19 cellular contexts compared by ENCODE assay signal in genomic region chr11:27150098-27150497, GRCh38.
DNase-seq lines count a peak whose midpoint lies in the region; ATAC-seq and TF ChIP-seq lines count a peak whose summit lies in the region.
"Had no signal": no experiment of that assay in that cellular context is flagged by ENCODE, and none has a peak within 500 bp of the region (broad histone marks: within the 10 kb centered on the region; RNA-seq: fewer than 3 reads in every experiment).

No MANE protein-coding gene starts in this region.

- no peaks in the 10 kb centered on the region for H3K9me3 Mint-ChIP-seq in endodermal cell
- H3K9me3 Mint-ChIP-seq in stimulated activated effector memory CD8-positive, alpha-beta T cell treated with anti-CD3 and anti-CD28 coated beads, Interleukin-12 subunit alpha, Interleukin-12 subunit beta, amount 100 ng/mL, for 72 hours = no peaks in the 10 kb centered on the region
- H3K9me3 Mint-ChIP-seq in activated CD8-positive, alpha-beta T cell treated with anti-CD3 and anti-CD28 coated beads, Interleukin-2, amount 10 ng/mL, durations not matched to agents 7 days and 5 days (ENCODE audit: insufficient read depth) = no peaks in the 10 kb centered on the region

- no peak for TF ChIP-seq POLR2A in esophagus muscularis mucosa (IDR thresholded peaks at IDR 0.05; ENCODE audit: low read depth)

- H3K4me3 Mint-ChIP-seq in endodermal cell = no peak overlapping the region
- no peak overlapping the region for H3K4me3 Mint-ChIP-seq in stimulated activated effector memory CD8-positive, alpha-beta T cell treated with anti-CD3 and anti-CD28 coated beads, Interleukin-12 subunit alpha, Interleukin-12 subunit beta, amount 100 ng/mL, for 72 hours
- H3K4me3 Mint-ChIP-seq in activated CD8-positive, alpha-beta T cell treated with anti-CD3 and anti-CD28 coated beads, Interleukin-2, amount 10 ng/mL, durations not matched to agents 7 days and 5 days = no peak overlapping the region
- H3K4me3 Mint-ChIP-seq: CD4-positive, CD25-positive, alpha-beta regulatory T cell; CD8-positive, alpha-beta memory T cell had no signal

- no peaks in the 10 kb centered on the region for H3K27me3 ChIP-seq in HUES6 (ENCODE audit: control insufficient read depth, insufficient read depth, low read length)
- H3K27me3 ChIP-seq in endodermal cell (ENCODE audit: control insufficient read depth, insufficient read depth, low read length, poor library complexity, severe bottlenecking) = no peaks in the 10 kb centered on the region
- no peaks in the 10 kb centered on the region for H3K27me3 ChIP-seq in esophagus muscularis mucosa
- H3K27me3 ChIP-seq: BE2C had no signal

- WGBS in endodermal cell (ENCODE audit: insufficient coverage in 1 of 2, insufficient read length in 1 of 2), 2 experiments = 86 to 96% methylated on average over 2 of the region's 2 CpGs
- 83% methylated on average over 2 of the region's 2 CpGs for WGBS in esophagus muscularis mucosa

- no peaks in the 10 kb centered on the region for H3K9me3 ChIP-seq in HUES6 (ENCODE audit: control insufficient read depth, insufficient read depth, low read depth, low read length)
- H3K9me3 ChIP-seq in endodermal cell (ENCODE audit: control insufficient read depth, low read length) = no peaks in the 10 kb centered on the region
- H3K9me3 ChIP-seq in esophagus muscularis mucosa = no peaks in the 10 kb centered on the region
- H3K9me3 ChIP-seq: BE2C had no signal

- H3K27ac ChIP-seq in HUES6 (ENCODE audit: low read depth, low read length) (peak overlapping the region; percentile 16; the same call in 1 of the 2 replicates), endodermal cell (ENCODE audit: low read depth, low read length) (no peak overlapping the region), esophagus muscularis mucosa (replicated peaks in 1 of 4) (no peak overlapping the region)

- intact Hi-C loops in esophagus muscularis mucosa (cut with DNase I) = no loop called here

- no peak overlapping the region for H3K27ac Mint-ChIP-seq in endodermal cell
- H3K27ac Mint-ChIP-seq in stimulated activated effector memory CD8-positive, alpha-beta T cell treated with anti-CD3 and anti-CD28 coated beads, Interleukin-12 subunit alpha, Interleukin-12 subunit beta, amount 100 ng/mL, for 72 hours = no peak overlapping the region
- H3K27ac Mint-ChIP-seq in activated CD8-positive, alpha-beta T cell treated with anti-CD3 and anti-CD28 coated beads, Interleukin-2, amount 10 ng/mL, durations not matched to agents 7 days and 5 days = no peak overlapping the region
- H3K27ac Mint-ChIP-seq: CD4-positive, CD25-positive, alpha-beta regulatory T cell; CD8-positive, alpha-beta memory T cell had no signal

- peaks cover 10% of the 10 kb centered on the region for H3K36me3 Mint-ChIP-seq in endodermal cell (ENCODE audit: low read depth)
- no peaks in the 10 kb centered on the region for H3K36me3 Mint-ChIP-seq in stimulated activated effector memory CD8-positive, alpha-beta T cell treated with anti-CD3 and anti-CD28 coated beads, Interleukin-12 subunit alpha, Interleukin-12 subunit beta, amount 100 ng/mL, for 72 hours
- no peaks in the 10 kb centered on the region for H3K36me3 Mint-ChIP-seq in activated CD8-positive, alpha-beta T cell treated with anti-CD3 and anti-CD28 coated beads, Interleukin-2, amount 10 ng/mL, durations not matched to agents 7 days and 5 days (ENCODE audit: low read depth)
- H3K36me3 Mint-ChIP-seq: CD4-positive, CD25-positive, alpha-beta regulatory T cell; CD8-positive, alpha-beta memory T cell had no signal

- H3K36me3 ChIP-seq in HUES6 (ENCODE audit: control insufficient read depth, insufficient read depth, low read length) = no peaks in the 10 kb centered on the region
- H3K36me3 ChIP-seq in endodermal cell (ENCODE audit: control insufficient read depth, insufficient read depth, low read length) = no peaks in the 10 kb centered on the region
- no peaks in the 10 kb centered on the region for H3K36me3 ChIP-seq in esophagus muscularis mucosa
- H3K36me3 ChIP-seq: BE2C had no signal

- H3K4me1 Mint-ChIP-seq in endodermal cell = peaks cover 7% of the 10 kb centered on the region
- no peaks in the 10 kb centered on the region for H3K4me1 Mint-ChIP-seq in stimulated activated effector memory CD8-positive, alpha-beta T cell treated with anti-CD3 and anti-CD28 coated beads, Interleukin-12 subunit alpha, Interleukin-12 subunit beta, amount 100 ng/mL, for 72 hours
- H3K4me1 Mint-ChIP-seq in activated CD8-positive, alpha-beta T cell treated with anti-CD3 and anti-CD28 coated beads, Interleukin-2, amount 10 ng/mL, durations not matched to agents 7 days and 5 days (ENCODE audit: low read depth) = no peaks in the 10 kb centered on the region
- H3K4me1 Mint-ChIP-seq: CD4-positive, CD25-positive, alpha-beta regulatory T cell; CD8-positive, alpha-beta memory T cell had no signal

- CTCF ChIA-PET in activated CD8-positive, alpha-beta T cell treated with anti-CD3 and anti-CD28 coated beads, Interleukin-2, amount 10 ng/mL, durations not matched to agents 7 days and 5 days (lab: Charles Lee) = no interaction called here

- H3K4me3 ChIP-seq in HUES6 (ENCODE audit: low read depth, low read length) (no peak overlapping the region), endodermal cell (ENCODE audit: low read length) (no peak overlapping the region), esophagus muscularis mucosa (no peak overlapping the region)

- DNase-seq in endodermal cell (peak; percentile 63), esophagus muscularis mucosa (ENCODE audit: extremely low spot score) (no peak)
- DNase-seq in stimulated activated effector memory CD8-positive, alpha-beta T cell treated with anti-CD3 and anti-CD28 coated beads, Interleukin-12 subunit alpha, Interleukin-12 subunit beta, amount 100 ng/mL, for 72 hours (ENCODE audit: low spot score in 2 of 2) = no peak
- no peak for DNase-seq in activated CD8-positive, alpha-beta T cell treated with anti-CD3 and anti-CD28 coated beads, Interleukin-2, amount 10 ng/mL, durations not matched to agents 7 days and 5 days
- DNase-seq: ACHN; BE2C; C1 segment of cervical spinal cord; CD4-positive, CD25-positive, alpha-beta regulatory T cell; CD8-positive, alpha-beta memory T cell; COR-L47; DMS 273 treated with DMSO at 0.1 percent for 48 hours; DMS53; DND-41; EL; HCEC 1CT; KG1 had no signal

- H3K4me1 ChIP-seq in HUES6 (ENCODE audit: control insufficient read depth, insufficient read depth, low read length) (peaks cover 12% of the 10 kb centered on the region), endodermal cell (ENCODE audit: control insufficient read depth, insufficient read depth, low read length) (no peaks in the 10 kb centered on the region), esophagus muscularis mucosa (no peaks in the 10 kb centered on the region)
- H3K4me1 ChIP-seq: BE2C had no signal

- TF ChIP-seq EP300 in esophagus muscularis mucosa (IDR thresholded peaks at IDR 0.05) = no peak

- POLR2A ChIA-PET in activated CD8-positive, alpha-beta T cell treated with anti-CD3 and anti-CD28 coated beads, Interleukin-2, amount 10 ng/mL, durations not matched to agents 7 days and 5 days (lab: Charles Lee) = no interaction called here

- H3K27me3 Mint-ChIP-seq in endodermal cell (ENCODE audit: insufficient read depth) = no peaks in the 10 kb centered on the region
- H3K27me3 Mint-ChIP-seq in activated CD8-positive, alpha-beta T cell treated with anti-CD3 and anti-CD28 coated beads, Interleukin-2, amount 10 ng/mL, durations not matched to agents 7 days and 5 days (ENCODE audit: low read depth) = no peaks in the 10 kb centered on the region
- H3K27me3 Mint-ChIP-seq: CD4-positive, CD25-positive, alpha-beta regulatory T cell; CD8-positive, alpha-beta memory T cell had no signal

- TF ChIP-seq CTCF in endodermal cell (conservative IDR thresholded peaks at IDR 0.05) (no peak), esophagus muscularis mucosa (IDR thresholded peaks at IDR 0.05) (no peak)

- no peak overlapping the region for H3K9ac ChIP-seq in HUES6 (ENCODE audit: low read length)
- H3K9ac ChIP-seq in endodermal cell (ENCODE audit: extremely low read depth, low read length, poor library complexity, severe bottlenecking) = no peak overlapping the region

- peak; percentile 31 for ATAC-seq in stimulated activated effector memory CD8-positive, alpha-beta T cell treated with anti-CD3 and anti-CD28 coated beads, Interleukin-12 subunit alpha, Interleukin-12 subunit beta, amount 100 ng/mL, for 72 hours
- ATAC-seq in HG02623 (IDR thresholded peaks at IDR 0.05; ENCODE audit: unreplicated experiment) = no peak
- no peak for ATAC-seq in activated CD8-positive, alpha-beta T cell treated with anti-CD3 and anti-CD28 coated beads, Interleukin-2, amount 10 ng/mL, durations not matched to agents 7 days and 5 days
- ATAC-seq: HepG2 had no signal
